ENCODE assay signal across 27 cellular contexts in genomic region chr13:91141619-91142061, GRCh38.
A peak's percentile ranks its signal among the peaks of the same experiment; 100 is the strongest.
DNase-seq lines count a peak whose midpoint lies in the region; ATAC-seq and TF ChIP-seq lines count a peak whose summit lies in the region.
"Had no signal": no experiment of that assay in that cellular context is flagged by ENCODE, and none has a peak within 500 bp of the region (broad histone marks: within the 10 kb centered on the region; RNA-seq: fewer than 3 reads in every experiment).

No MANE protein-coding gene starts in this region.

- no peak overlapping the region for H3K4me3 ChIP-seq in fibroblast of mammary gland (ENCODE audit: control insufficient read depth, low read depth, low read length)
- peak overlapping the region; percentile 38 for H3K4me3 ChIP-seq in thoracic aorta
- no peak overlapping the region for H3K4me3 ChIP-seq in mammary epithelial cell (replicated peaks in 1 of 3; ENCODE audit: insufficient read depth in 1 of 3, low read depth in 2 of 3, low read length in 3 of 3)
- H3K4me3 ChIP-seq in transverse colon: no peak overlapping the region
- H3K4me3 ChIP-seq: SK-N-MC, spleen had no signal

- no peak overlapping the region for H2AFZ ChIP-seq in mammary epithelial cell (ENCODE audit: low read depth, low read length)

- H3K9me3 ChIP-seq in thoracic aorta (no peaks in the 10 kb centered on the region), mammary epithelial cell (replicated peaks; ENCODE audit: insufficient read depth, low read length) (no peaks in the 10 kb centered on the region), transverse colon (no peaks in the 10 kb centered on the region)
- H3K9me3 ChIP-seq: spleen had no signal

- H4K20me1 ChIP-seq in mammary epithelial cell (ENCODE audit: insufficient read depth, low read length): no peaks in the 10 kb centered on the region

- peaks cover 46 to 62% of the 10 kb centered on the region in 2 donors for H3K4me1 ChIP-seq in thoracic aorta (ENCODE audit: control insufficient read depth in 1 of 2, low read depth in 2 of 2)
- no peaks in the 10 kb centered on the region for H3K4me1 ChIP-seq in mammary epithelial cell (ENCODE audit: insufficient read depth, low read length)
- H3K4me1 ChIP-seq in transverse colon: no peaks in the 10 kb centered on the region

- no TSS peak for BruUV-seq in mammary epithelial cell (replicated peaks; lab: Mats Ljungman, UMichigan)

- CTCF ChIA-PET in mammary epithelial cell (lab: Charles Lee; ENCODE audit: low non-redundant PET): no interaction called here

- no peak overlapping the region for H3K4me3 Mint-ChIP-seq in activated naive CD8-positive, alpha-beta T cell treated with anti-CD3 and anti-CD28 coated beads for 36 hours
- H3K4me3 Mint-ChIP-seq: activated CD4-positive, alpha-beta T cell treated with anti-CD3 and anti-CD28 coated beads for 36 hours; activated CD8-positive, alpha-beta T cell treated with anti-CD3 and anti-CD28 coated beads, Interleukin-2, amount 10 ng/mL, durations not matched to agents 7 days and 5 days; activated naive CD8-positive, alpha-beta T cell; CD4-positive, CD25-positive, alpha-beta regulatory T cell; naive thymus-derived CD4-positive, alpha-beta T cell; T-helper 17 cell had no signal

- no peaks in the 10 kb centered on the region for H3K79me2 ChIP-seq in mammary epithelial cell (ENCODE audit: insufficient read depth, low read length)

- H3K9me3 Mint-ChIP-seq in activated naive CD8-positive, alpha-beta T cell treated with anti-CD3 and anti-CD28 coated beads for 36 hours: no peaks in the 10 kb centered on the region
- H3K9me3 Mint-ChIP-seq: naive thymus-derived CD4-positive, alpha-beta T cell had no signal

- H3K27me3 Mint-ChIP-seq in activated naive CD8-positive, alpha-beta T cell treated with anti-CD3 and anti-CD28 coated beads for 36 hours: no peaks in the 10 kb centered on the region
- H3K27me3 Mint-ChIP-seq: CD4-positive, CD25-positive, alpha-beta regulatory T cell had no signal

- ATAC-seq in thoracic aorta (ENCODE audit: insufficient number of reproducible peaks, low FRiP score, low read depth): no peak
- ATAC-seq: activated CD4-positive, alpha-beta T cell treated with anti-CD3 and anti-CD28 coated beads for 36 hours; activated CD8-positive, alpha-beta T cell treated with anti-CD3 and anti-CD28 coated beads, Interleukin-2, amount 10 ng/mL, durations not matched to agents 7 days and 5 days; left ventricle myocardium superior; naive thymus-derived CD4-positive, alpha-beta T cell; T-helper 17 cell had no signal

- no peak for TF ChIP-seq EP300 in transverse colon (IDR thresholded peaks at IDR 0.05; ENCODE audit: low read depth)

- no peak overlapping the region for H3K27ac Mint-ChIP-seq in activated naive CD8-positive, alpha-beta T cell treated with anti-CD3 and anti-CD28 coated beads for 36 hours
- H3K27ac Mint-ChIP-seq: activated CD4-positive, alpha-beta T cell treated with anti-CD3 and anti-CD28 coated beads for 36 hours; activated CD8-positive, alpha-beta T cell treated with anti-CD3 and anti-CD28 coated beads, Interleukin-2, amount 10 ng/mL, durations not matched to agents 7 days and 5 days; activated naive CD8-positive, alpha-beta T cell; CD4-positive, CD25-positive, alpha-beta regulatory T cell; naive thymus-derived CD4-positive, alpha-beta T cell; T-helper 17 cell had no signal

- H3K4me1 Mint-ChIP-seq in activated naive CD8-positive, alpha-beta T cell treated with anti-CD3 and anti-CD28 coated beads for 36 hours: no peaks in the 10 kb centered on the region
- H3K4me1 Mint-ChIP-seq: activated CD4-positive, alpha-beta T cell treated with anti-CD3 and anti-CD28 coated beads for 36 hours; CD4-positive, CD25-positive, alpha-beta regulatory T cell had no signal

- no peaks in the 10 kb centered on the region for H3K27me3 ChIP-seq in thoracic aorta (replicated peaks; ENCODE audit: insufficient read depth)
- no peaks in the 10 kb centered on the region for H3K27me3 ChIP-seq in mammary epithelial cell (ENCODE audit: insufficient read depth, low read length)
- H3K27me3 ChIP-seq in transverse colon: no peaks in the 10 kb centered on the region

- no peak overlapping the region for H3K4me2 ChIP-seq in mammary epithelial cell (ENCODE audit: insufficient read depth, low read depth, low read length)

- DNase-seq in DMS53 (lab: John Stamatoyannopoulos, UW) (peak; percentile 37), DMS53 treated with DMSO at 0.1 percent for 48 hours (lab: John Stamatoyannopoulos, UW; ENCODE audit: unreplicated experiment) (no peak), T1000 (lab: John Stamatoyannopoulos, UW) (peak; percentile 74), fibroblast of mammary gland (ENCODE audit: low read depth) (peak; percentile 4), thoracic aorta (ENCODE audit: low spot score) (no peak), mammary epithelial cell (no peak), transverse colon (no peak)
- no peak for DNase-seq in activated naive CD8-positive, alpha-beta T cell treated with anti-CD3 and anti-CD28 coated beads for 36 hours
- DNase-seq: activated CD4-positive, alpha-beta T cell treated with anti-CD3 and anti-CD28 coated beads for 36 hours; activated CD8-positive, alpha-beta T cell treated with anti-CD3 and anti-CD28 coated beads, Interleukin-2, amount 10 ng/mL, durations not matched to agents 7 days and 5 days; activated effector memory CD4-positive, alpha-beta T cell treated with Interleukin-2 at 50 U/mL for 16 hours; activated T-cell treated with anti-CD3 and anti-CD28 coated beads for 4 hours; CD4-positive, CD25-positive, alpha-beta regulatory T cell; EL; islet precursor cell; left ventricle myocardium superior; midbrain; naive thymus-derived CD4-positive, alpha-beta T cell; NCI-H1694 treated with DMSO at 0.1 percent for 48 hours; NCI-H526 treated with DMSO at 0.1 percent for 48 hours; occipital lobe; spleen; T-helper 17 cell had no signal

- H3K27ac ChIP-seq in thoracic aorta (peak overlapping the region; percentile 64 to 72), mammary epithelial cell (ENCODE audit: insufficient read depth, low read depth, low read length) (no peak overlapping the region), transverse colon (no peak overlapping the region)
- H3K27ac ChIP-seq: 22Rv1, epithelial cell of prostate, SK-N-MC, spleen had no signal

- 59% methylated on average over 5 of the region's 5 CpGs for WGBS in mammary epithelial cell (ENCODE audit: low coverage, missing lambda C conversion rate)
- 65 to 67% methylated on average over 4 to 5 of the region's 5 CpGs for WGBS in transverse colon (ENCODE audit: low coverage in 1 of 2), 2 donors

- H3K36me3 ChIP-seq in thoracic aorta (no peaks in the 10 kb centered on the region), mammary epithelial cell (ENCODE audit: insufficient read depth, low read length) (no peaks in the 10 kb centered on the region), transverse colon (no peaks in the 10 kb centered on the region)
- H3K36me3 ChIP-seq: spleen had no signal

- no peak for TF ChIP-seq POLR2A in transverse colon (IDR thresholded peaks at IDR 0.05)

- H3K9ac ChIP-seq in mammary epithelial cell (ENCODE audit: insufficient read depth, low read length): no peak overlapping the region

- TF ChIP-seq CTCF in fibroblast of mammary gland (conservative IDR thresholded peaks at IDR 0.05; ENCODE audit: control insufficient read depth, insufficient read depth, low read depth, low read length) (no peak), thoracic aorta (IDR thresholded peaks at IDR 0.05) (no peak), mammary epithelial cell (conservative IDR thresholded peaks at IDR 0.05 in 1 of 2, IDR thresholded peaks at IDR 0.05 in 1 of 2; ENCODE audit: extremely low read depth in 1 of 2, insufficient read depth in 1 of 2, low read depth in 1 of 2, low read length in 2 of 2) (no peak), transverse colon (IDR thresholded peaks at IDR 0.05) (no peak)

- in situ Hi-C loops in mammary epithelial cell (cut with MboI; ENCODE audit: low sequenced_read_pairs in 2 of 2) (no loop called here), transverse colon (cut with MboI; ENCODE audit: low pct_ligation_motif_present in 1 of 4, low pct_unique_long_range_greater_than_20kb in 1 of 4, low sequenced_read_pairs in 3 of 4) (no loop called here)

- H3K36me3 Mint-ChIP-seq in activated naive CD8-positive, alpha-beta T cell treated with anti-CD3 and anti-CD28 coated beads for 36 hours: no peaks in the 10 kb centered on the region
- H3K36me3 Mint-ChIP-seq: activated naive CD8-positive, alpha-beta T cell; CD4-positive, CD25-positive, alpha-beta regulatory T cell; naive thymus-derived CD4-positive, alpha-beta T cell had no signal

- dilution Hi-C loops in mammary epithelial cell (cut with HindIII; ENCODE audit: low sequenced_read_pairs): no loop called here

- intact Hi-C loops in mammary epithelial cell (cut with micrococcal nuclease): no loop called here
- intact Hi-C loops in transverse colon (cut with DNase I; ENCODE audit: low total_unique reads): no loop called here

Comparison
In these comparisons a context has a peak if more than half of its experiments do, and no peak if none do; other contexts are left out.
1. DNase-seq: peak in DMS53 (single experiment), T1000 (single experiment) and fibroblast of mammary gland (single experiment); none in DMS53 treated with DMSO at 0.1 percent for 48 hours (single experiment), thoracic aorta (single experiment), mammary epithelial cell (single experiment), activated naive CD8-positive, alpha-beta T cell treated with anti-CD3 and anti-CD28 coated beads for 36 hours (single experiment) and transverse colon (single experiment).
2. H3K27ac ChIP-seq: peak in thoracic aorta (2 of 2); none in mammary epithelial cell (single experiment) and transverse colon (0 of 4).